Comparison of ENCODE assay signal across 30 cellular contexts in the genomic region with DNA sequence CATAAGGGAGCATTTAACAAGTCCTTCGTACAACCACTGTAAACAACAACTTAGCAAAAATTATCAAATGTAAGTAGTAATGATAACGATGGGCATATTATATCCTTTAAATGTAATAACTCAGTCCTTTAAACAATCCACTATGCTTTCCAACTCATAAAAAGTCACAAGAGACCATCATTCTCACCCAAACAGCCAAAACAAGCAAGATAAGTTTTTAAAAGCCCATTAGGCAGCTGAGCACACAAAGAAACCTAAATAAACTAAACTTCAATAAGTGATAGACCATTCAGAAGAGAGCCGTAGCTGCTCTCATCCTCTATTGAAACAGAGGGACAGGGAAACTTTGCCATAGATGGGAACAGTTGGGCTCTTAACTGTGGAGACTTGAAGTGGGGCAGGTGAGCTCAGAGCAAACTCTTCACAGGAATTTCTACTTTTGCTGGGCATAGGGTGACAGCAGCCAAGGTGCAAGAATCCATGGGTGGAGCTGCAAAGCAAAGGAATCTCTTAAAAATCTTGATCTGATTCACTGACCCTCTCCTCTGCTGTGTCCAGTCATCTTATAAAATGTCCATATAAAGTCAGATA. TPM values are rescaled to one million over a fixed set of nuclear protein-coding genes. Genes with fewer than 3 reads are reported as not detected.
DNase-seq lines count a peak whose midpoint lies in the region; ATAC-seq and TF ChIP-seq lines count a peak whose summit lies in the region.
"Had no signal": no experiment of that assay in that cellular context is flagged by ENCODE, and none has a peak within 500 bp of the region (broad histone marks: within the 10 kb centered on the region; RNA-seq: fewer than 3 reads in every experiment).

No MANE protein-coding gene starts in this region.

- no peak overlapping the region for H3K27ac Mint-ChIP-seq in glutamatergic neuron (ENCODE audit: unreplicated experiment)
- H3K27ac Mint-ChIP-seq: activated CD8-positive, alpha-beta memory T cell treated with anti-CD3 and anti-CD28 coated beads, Interleukin-2, amount 10 ng/mL, durations not matched to agents 7 days and 5 days had no signal

- peak; percentile 63 for DNase-seq in NCI-H748 (lab: John Stamatoyannopoulos, UW; ENCODE audit: unreplicated experiment)
- DNase-seq in NCI-H748 treated with DMSO at 0.1 percent for 48 hours (lab: John Stamatoyannopoulos, UW) = no peak
- DNase-seq in NCI-H774 (lab: John Stamatoyannopoulos, UW) = peak; percentile 45
- peak; percentile 21 for DNase-seq in esophagus muscularis mucosa (ENCODE audit: extremely low spot score)
- DNase-seq in NCI-H2171 (lab: John Stamatoyannopoulos, UW) = no peak
- DNase-seq in AG08395 (ENCODE audit: low spot score) = no peak
- DNase-seq in glutamatergic neuron = no peak
- DNase-seq: activated CD4-positive, alpha-beta T cell treated with anti-CD3 and anti-CD28 coated beads, Interleukin-2, amount 50 U/mL, for 4 hours; activated CD8-positive, alpha-beta memory T cell treated with anti-CD3 and anti-CD28 coated beads, Interleukin-2, amount 10 ng/mL, durations not matched to agents 7 days and 5 days; activated T-cell treated with anti-CD3 and anti-CD28 coated beads, Interleukin-2, amount 50 U/mL, for 4 hours; AML-193; CD4-positive, CD25-positive, alpha-beta regulatory T cell; effector CD8-positive, alpha-beta T cell; EL; left ventricle myocardium inferior; mesenchymal stem cell; NCI-H1436 treated with DMSO at 0.1 percent for 48 hours; NCI-H226; PC-9; SHP77; small intestine; stimulated activated naive CD4-positive, alpha-beta T cell treated with Interleukin-2 at 50 U/mL for 16 hours; T-helper 2 cell; testis had no signal

- intact Hi-C loops in esophagus muscularis mucosa (cut with DNase I) = no loop called here

- WGBS in esophagus muscularis mucosa = 88% methylated on average over 3 of the region's 3 CpGs

- H3K27ac ChIP-seq in esophagus muscularis mucosa (replicated peaks in 1 of 4) = no peak overlapping the region
- H3K27ac ChIP-seq: A549, ascending aorta, left ventricle myocardium inferior, parathyroid adenoma, PC-9, testis had no signal

- no peaks in the 10 kb centered on the region for H3K9me3 ChIP-seq in esophagus muscularis mucosa
- H3K9me3 ChIP-seq: A549, ascending aorta, left ventricle myocardium inferior, testis had no signal

- TF ChIP-seq CTCF in esophagus muscularis mucosa (IDR thresholded peaks at IDR 0.05) (no peak), glutamatergic neuron (IDR thresholded peaks at IDR 0.05; ENCODE audit: partially characterized antibody, unreplicated experiment) (no peak)

- no peak for TF ChIP-seq POLR2A in esophagus muscularis mucosa (IDR thresholded peaks at IDR 0.05; ENCODE audit: low read depth)

- no peak overlapping the region for H3K4me3 ChIP-seq in esophagus muscularis mucosa
- H3K4me3 ChIP-seq: A549, ascending aorta, left ventricle myocardium inferior, PC-9, testis had no signal

- no peak for TF ChIP-seq EP300 in esophagus muscularis mucosa (IDR thresholded peaks at IDR 0.05)

- H3K9me3 Mint-ChIP-seq in glutamatergic neuron (ENCODE audit: unreplicated experiment) = no peaks in the 10 kb centered on the region
- H3K9me3 Mint-ChIP-seq: activated T-cell treated with anti-CD3 and anti-CD28 coated beads, Interleukin-2, amount 50 U/mL, for 4 hours; CD4-positive, CD25-positive, alpha-beta regulatory T cell had no signal

- H3K27me3 ChIP-seq in esophagus muscularis mucosa = no peaks in the 10 kb centered on the region
- H3K27me3 ChIP-seq: ascending aorta, testis had no signal

- H3K4me1 Mint-ChIP-seq in glutamatergic neuron (ENCODE audit: low read depth, unreplicated experiment) = no peaks in the 10 kb centered on the region

- H3K4me3 Mint-ChIP-seq in glutamatergic neuron (ENCODE audit: unreplicated experiment) = no peak overlapping the region
- H3K4me3 Mint-ChIP-seq: activated CD8-positive, alpha-beta memory T cell treated with anti-CD3 and anti-CD28 coated beads, Interleukin-2, amount 10 ng/mL, durations not matched to agents 7 days and 5 days; activated T-cell treated with anti-CD3 and anti-CD28 coated beads, Interleukin-2, amount 50 U/mL, for 4 hours; CD4-positive, CD25-positive, alpha-beta regulatory T cell had no signal

- no peaks in the 10 kb centered on the region for H3K27me3 Mint-ChIP-seq in glutamatergic neuron (ENCODE audit: unreplicated experiment)
- H3K27me3 Mint-ChIP-seq: activated CD8-positive, alpha-beta memory T cell treated with anti-CD3 and anti-CD28 coated beads, Interleukin-2, amount 10 ng/mL, durations not matched to agents 7 days and 5 days; CD4-positive, CD25-positive, alpha-beta regulatory T cell had no signal

- peaks cover 10 to 26% (median 25%) of the 10 kb centered on the region in 4 donors for H3K4me1 ChIP-seq in esophagus muscularis mucosa
- H3K4me1 ChIP-seq: A549, ascending aorta, parathyroid adenoma had no signal

- ATAC-seq in GM21825 (IDR thresholded peaks at IDR 0.05; ENCODE audit: unreplicated experiment) = no peak
- ATAC-seq: A549; activated CD4-positive, CD25-positive, alpha-beta regulatory T cell treated with anti-CD3 and anti-CD28 coated beads, Interleukin-2, amount 50 U/mL, for 24 hours; activated CD8-positive, alpha-beta memory T cell treated with anti-CD3 and anti-CD28 coated beads, Interleukin-2, amount 10 ng/mL, durations not matched to agents 7 days and 5 days; activated T-cell treated with anti-CD3 and anti-CD28 coated beads, Interleukin-2, amount 50 U/mL, for 4 hours; HepG2 had no signal

- no peaks in the 10 kb centered on the region for H3K36me3 ChIP-seq in esophagus muscularis mucosa
- H3K36me3 ChIP-seq: ascending aorta, left ventricle myocardium inferior had no signal

- H3K36me3 Mint-ChIP-seq in glutamatergic neuron (ENCODE audit: unreplicated experiment) = no peaks in the 10 kb centered on the region

RNA-seq across cellular contexts. Expression of gene RAB22A, which starts 22.5 kb away (rescaled TPM):
- 10 to 100 TPM; 17.9 to 24.0 (median 20.4) TPM for total RNA-seq in esophagus muscularis mucosa
- 9.5 TPM for total RNA-seq in glutamatergic neuron (ENCODE audit: unreplicated experiment)

RNA-seq across cellular contexts. Expression of gene VAPB, which starts 57.0 kb away (rescaled TPM):
- total RNA-seq in esophagus muscularis mucosa = 10 to 100 TPM; 24.9 to 39.0 (median 28.3) TPM
- 60.5 TPM for total RNA-seq in glutamatergic neuron (ENCODE audit: unreplicated experiment)

Comparison
In these comparisons a context has a peak if more than half of its experiments do, and no peak if none do; other contexts are left out.
1. DNase-seq: peak in NCI-H748 (single experiment), NCI-H774 (single experiment) and esophagus muscularis mucosa (single experiment); none in NCI-H748 treated with DMSO at 0.1 percent for 48 hours (single experiment), NCI-H2171 (single experiment), AG08395 (single experiment) and glutamatergic neuron (single experiment).